ENCODE assay signal across 12 cellular contexts in genomic region chr3:104526901-104527401, GRCh38.
DNase-seq lines count a peak whose midpoint lies in the region; ATAC-seq and TF ChIP-seq lines count a peak whose summit lies in the region.
"Had no signal": no experiment of that assay in that cellular context is flagged by ENCODE, and none has a peak within 500 bp of the region (broad histone marks: within the 10 kb centered on the region; RNA-seq: fewer than 3 reads in every experiment).

No MANE protein-coding gene starts in this region.

- no peak overlapping the region for H3K4me3 ChIP-seq in tibial artery
- H3K4me3 ChIP-seq: lung had no signal

- ATAC-seq in HG02852 (IDR thresholded peaks at IDR 0.05; ENCODE audit: unreplicated experiment) (peak; percentile 86), HG03571 (IDR thresholded peaks at IDR 0.05; ENCODE audit: unreplicated experiment) (peak; percentile 83)
- peak; percentile 92 to 93 for ATAC-seq in stimulated activated naive B cell treated with anti-CD40 and anti-IgM and Interleukin-4, amounts not matched to agents 10 μg/mL and 1 μg/mL and 100 μg/mL, for 72 hours (replicated peaks)
- no peak for ATAC-seq in activated T-helper 17 cell treated with anti-CD3 and anti-CD28 coated beads, Interleukin-2, amount 50 U/mL, for 72 hours (replicated peaks)

- H3K4me1 Mint-ChIP-seq in stimulated activated naive B cell treated with anti-CD40 and anti-IgM and Interleukin-4, amounts not matched to agents 10 μg/mL and 1 μg/mL and 100 μg/mL, for 72 hours = peaks cover 21 to 36% of the 10 kb centered on the region in 2 donors
- no peaks in the 10 kb centered on the region for H3K4me1 Mint-ChIP-seq in activated T-helper 17 cell treated with anti-CD3 and anti-CD28 coated beads, Interleukin-2, amount 50 U/mL, for 72 hours
- H3K4me1 Mint-ChIP-seq: central memory CD8-positive, alpha-beta T cell had no signal

- H3K9me3 ChIP-seq in tibial artery = no peaks in the 10 kb centered on the region

- H3K27ac ChIP-seq in tibial artery = no peak overlapping the region
- H3K27ac ChIP-seq: 22Rv1 had no signal

- peaks cover 2 to 3% of the 10 kb centered on the region in 2 donors for H3K36me3 Mint-ChIP-seq in stimulated activated naive B cell treated with anti-CD40 and anti-IgM and Interleukin-4, amounts not matched to agents 10 μg/mL and 1 μg/mL and 100 μg/mL, for 72 hours
- H3K36me3 Mint-ChIP-seq in activated T-helper 17 cell treated with anti-CD3 and anti-CD28 coated beads, Interleukin-2, amount 50 U/mL, for 72 hours (ENCODE audit: low read depth) = no peaks in the 10 kb centered on the region

- DNase-seq in SIG-M5 treated with dmso at 0.1 percent for 504 hours (lab: John Stamatoyannopoulos, UW; ENCODE audit: unreplicated experiment) (peak; percentile 75), SIG-M5 (lab: John Stamatoyannopoulos, UW) (no peak), tibial artery (no peak), A172 (ENCODE audit: low spot score) (no peak)
- DNase-seq in stimulated activated naive B cell treated with anti-CD40 and anti-IgM and Interleukin-4, amounts not matched to agents 10 μg/mL and 1 μg/mL and 100 μg/mL, for 72 hours = peak; percentile 35
- DNase-seq: foreskin melanocyte had no signal

- H3K27me3 ChIP-seq in tibial artery = no peaks in the 10 kb centered on the region

- no peak for TF ChIP-seq CTCF in tibial artery (IDR thresholded peaks at IDR 0.05)

- no peaks in the 10 kb centered on the region for H3K27me3 Mint-ChIP-seq in stimulated activated naive B cell treated with anti-CD40 and anti-IgM and Interleukin-4, amounts not matched to agents 10 μg/mL and 1 μg/mL and 100 μg/mL, for 72 hours
- peaks cover 3% of the 10 kb centered on the region for H3K27me3 Mint-ChIP-seq in activated T-helper 17 cell treated with anti-CD3 and anti-CD28 coated beads, Interleukin-2, amount 50 U/mL, for 72 hours

- intact Hi-C loops in tibial artery (cut with DNase I; ENCODE audit: low total_unique reads) = no loop called here

- H3K4me3 Mint-ChIP-seq in stimulated activated naive B cell treated with anti-CD40 and anti-IgM and Interleukin-4, amounts not matched to agents 10 μg/mL and 1 μg/mL and 100 μg/mL, for 72 hours = peak overlapping the region; percentile 48 to 74
- H3K4me3 Mint-ChIP-seq in activated T-helper 17 cell treated with anti-CD3 and anti-CD28 coated beads, Interleukin-2, amount 50 U/mL, for 72 hours = no peak overlapping the region
- H3K4me3 Mint-ChIP-seq: central memory CD8-positive, alpha-beta T cell had no signal

- no peaks in the 10 kb centered on the region for H3K36me3 ChIP-seq in tibial artery

- H3K4me1 ChIP-seq in tibial artery = peaks cover 0 to 2% (median 0%) of the 10 kb centered on the region in 4 donors

- H3K27ac Mint-ChIP-seq in stimulated activated naive B cell treated with anti-CD40 and anti-IgM and Interleukin-4, amounts not matched to agents 10 μg/mL and 1 μg/mL and 100 μg/mL, for 72 hours = peak overlapping the region; percentile 93
- no peak overlapping the region for H3K27ac Mint-ChIP-seq in activated T-helper 17 cell treated with anti-CD3 and anti-CD28 coated beads, Interleukin-2, amount 50 U/mL, for 72 hours

- peaks cover 3 to 7% of the 10 kb centered on the region in 2 donors for H3K9me3 Mint-ChIP-seq in stimulated activated naive B cell treated with anti-CD40 and anti-IgM and Interleukin-4, amounts not matched to agents 10 μg/mL and 1 μg/mL and 100 μg/mL, for 72 hours
- peaks cover 5% of the 10 kb centered on the region for H3K9me3 Mint-ChIP-seq in activated T-helper 17 cell treated with anti-CD3 and anti-CD28 coated beads, Interleukin-2, amount 50 U/mL, for 72 hours

Comparison
In these comparisons a context has a peak if more than half of its experiments do, and no peak if none do; other contexts are left out.
1. DNase-seq: peak in SIG-M5 treated with dmso at 0.1 percent for 504 hours (single experiment) and stimulated activated naive B cell treated with anti-CD40 and anti-IgM and Interleukin-4, amounts not matched to agents 10 μg/mL and 1 μg/mL and 100 μg/mL, for 72 hours (single experiment); none in SIG-M5 (single experiment), tibial artery (0 of 2) and A172 (single experiment).